ENCODE assay signal across 12 cellular contexts in genomic region chr15:89136084-89136806, GRCh38. TPM values are rescaled to one million over a fixed set of nuclear protein-coding genes. Genes with fewer than 3 reads are reported as not detected.
A peak's percentile ranks its signal among the peaks of the same experiment; 100 is the strongest.
DNase-seq lines count a peak whose midpoint lies in the region; ATAC-seq and TF ChIP-seq lines count a peak whose summit lies in the region.
"Had no signal": no experiment of that assay in that cellular context is flagged by ENCODE, and none has a peak within 500 bp of the region (broad histone marks: within the 10 kb centered on the region; RNA-seq: fewer than 3 reads in every experiment).

No MANE protein-coding gene starts in this region.

- intact Hi-C loops in Right ventricle myocardium inferior (cut with DNase I) = loop anchor here (2.0 to 5.0 kb wide), 2 partner anchors 36 to 45 kb away; no protein-coding TSS in a partner anchor
- intact Hi-C loops in left cardiac atrium (cut with DNase I) = loop anchor here in 1 of 2 donors (5.0 kb wide), 1 partner anchor 49 kb away; the partner anchor contains the start of gene ABHD2
- intact Hi-C loops in prostate gland (cut with DNase I) = loop anchor here (5.0 kb wide), 1 partner anchor 36 kb away; no protein-coding TSS in a partner anchor
- intact Hi-C loops in aorta (cut with DNase I) = loop anchor here (5.0 kb wide), 2 partner anchors 34 to 36 kb away; no protein-coding TSS in a partner anchor

- DNase-seq in Right ventricle myocardium inferior (ENCODE audit: missing footprints) (no peak), left cardiac atrium (no peak), right atrium auricular region (ENCODE audit: low spot score) (no peak), prostate gland (ENCODE audit: low spot score) (no peak), aorta (no peak)
- DNase-seq in stimulated activated CD4-positive, alpha-beta T cell treated with anti-CD3 and anti-CD28 coated beads, Interleukin-15, amount 100 ng/mL, for 24 hours = no peak
- no peak for DNase-seq in stimulated activated naive CD4-positive, alpha-beta T cell treated with Interleukin-2 at 50 U/mL for 16 hours (lab: John Stamatoyannopoulos, UW)
- DNase-seq in stimulated activated CD4-positive, alpha-beta T cell treated with anti-CD3 and anti-CD28 coated beads, Interleukin-4, amount 100 ng/mL, for 1 hour = no peak
- DNase-seq: mesendoderm, NCI-H2171, SK-N-SH had no signal

- H3K36me3 ChIP-seq in right atrium auricular region (peaks cover 14% of the 10 kb centered on the region), prostate gland (no peaks in the 10 kb centered on the region), aorta (ENCODE audit: control insufficient read depth in 1 of 2, insufficient read depth in 2 of 2, low read length in 1 of 2) (no peaks in the 10 kb centered on the region)
- H3K36me3 ChIP-seq: pancreas had no signal

- WGBS in prostate gland = 87% methylated on average over 12 of the region's 12 CpGs
- WGBS in aorta, 2 donors = 95 to 96% methylated on average over 12 of the region's 12 CpGs

- no peak for TF ChIP-seq POLR2A in prostate gland (IDR thresholded peaks at IDR 0.05)

- no peak for TF ChIP-seq CTCF in right atrium auricular region (IDR thresholded peaks at IDR 0.05)
- TF ChIP-seq CTCF in prostate gland (IDR thresholded peaks at IDR 0.05) = no peak

- peak overlapping the region; percentile 86 to 91 for H3K27ac ChIP-seq in right atrium auricular region
- H3K27ac ChIP-seq in prostate gland = peak overlapping the region; percentile 21 to 63
- H3K27ac ChIP-seq in aorta (ENCODE audit: low read depth in 1 of 2, low read length in 2 of 2) = peak overlapping the region; percentile 73 to 100

- H3K27me3 ChIP-seq in right atrium auricular region (no peaks in the 10 kb centered on the region), prostate gland (replicated peaks; ENCODE audit: insufficient read depth) (no peaks in the 10 kb centered on the region), aorta (ENCODE audit: control insufficient read depth in 1 of 2, insufficient read depth in 2 of 2, low read length in 1 of 2) (no peaks in the 10 kb centered on the region)
- H3K27me3 ChIP-seq: pancreas had no signal

- ATAC-seq in Right ventricle myocardium inferior (peak; percentile 45), left cardiac atrium (no peak), aorta (ENCODE audit: low FRiP score) (no peak)

- H3K4me3 ChIP-seq in right atrium auricular region (no peak overlapping the region), prostate gland (no peak overlapping the region), aorta (ENCODE audit: low read length in 2 of 2) (no peak overlapping the region)
- H3K4me3 ChIP-seq: pancreas had no signal

- H3K4me1 ChIP-seq in right atrium auricular region (peaks cover 0 to 82% of the 10 kb centered on the region in 2 donors), prostate gland (replicated peaks) (peaks cover 24% of the 10 kb centered on the region), aorta (ENCODE audit: control insufficient read depth in 1 of 2, insufficient read depth in 2 of 2, low read length in 2 of 2) (peaks cover 3 to 11% of the 10 kb centered on the region in 2 donors)

- H3K9me3 ChIP-seq in right atrium auricular region = no peaks in the 10 kb centered on the region
- no peaks in the 10 kb centered on the region for H3K9me3 ChIP-seq in prostate gland
- H3K9me3 ChIP-seq in aorta (ENCODE audit: control insufficient read depth, low read length) = no peaks in the 10 kb centered on the region
- H3K9me3 ChIP-seq: pancreas, SK-N-SH had no signal

RNA-seq across cellular contexts. Expression of gene ABHD2, which starts 48.0 kb away (rescaled TPM):
- total RNA-seq in Right ventricle myocardium inferior (69.9 TPM), left cardiac atrium (100 to 1,000 TPM in 1 of 2 donors, 10 to 100 TPM in 1; 91.6 to 208 TPM), right atrium auricular region (100 to 1,000 TPM; 115 to 118 TPM), prostate gland (100 to 1,000 TPM; 111 to 253 TPM), aorta (100 to 1,000 TPM; 135 to 221 TPM)
- polyA plus RNA-seq in aorta = 10 to 100 TPM in 1 of 2 donors, 1 to 10 TPM in 1; 9.1 to 29.9 TPM
